In the genomic region with DNA sequence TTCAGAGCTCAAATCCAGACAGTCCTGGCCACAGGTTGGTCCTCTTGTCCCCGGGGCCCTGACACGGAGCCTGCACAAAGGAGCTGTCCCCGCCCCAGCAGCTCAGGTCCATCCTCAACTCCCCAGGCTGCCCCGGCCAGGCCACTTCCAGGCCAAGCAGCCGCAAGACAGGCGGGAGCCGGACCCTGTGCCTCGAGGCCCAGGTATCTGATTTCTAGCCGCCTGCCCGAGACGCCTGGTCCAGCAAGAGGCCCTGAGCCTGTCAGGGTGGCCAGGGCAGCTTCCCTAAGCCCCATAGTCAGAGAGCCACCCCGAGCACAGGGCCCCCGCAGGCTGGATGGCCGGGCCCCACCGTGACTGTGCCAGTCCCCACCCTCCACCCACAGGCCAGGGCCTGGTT, we compare ENCODE assay signal across 10 cellular contexts.
"Had no signal": no experiment of that assay in that cellular context is flagged by ENCODE, and none has a peak within 500 bp of the region (broad histone marks: within the 10 kb centered on the region; RNA-seq: fewer than 3 reads in every experiment).

No MANE protein-coding gene starts in this region.

- H3K4me1 ChIP-seq: HAP-1 had no signal

- H3K4me2 ChIP-seq: GM23338 had no signal

- DNase-seq: GM23248, GOT3, H7, H9, HCEC 1CT, HFFc6 had no signal

- H3K36me3 ChIP-seq: HAP-1 had no signal

- H3K9ac ChIP-seq: GM23248 had no signal

- H2AFZ ChIP-seq: GM23248, GM23338 had no signal

- H3K9me3 ChIP-seq: HAP-1 had no signal

- H3K4me3 ChIP-seq: GM23248, GM23338, HAP-1 had no signal

- FAIRE-seq: H54 had no signal

- H3K27ac ChIP-seq: GM23248 had no signal

- ATAC-seq: GM23338, HCT116 had no signal
